16 cellular contexts compared by ENCODE assay signal in the genomic region with DNA sequence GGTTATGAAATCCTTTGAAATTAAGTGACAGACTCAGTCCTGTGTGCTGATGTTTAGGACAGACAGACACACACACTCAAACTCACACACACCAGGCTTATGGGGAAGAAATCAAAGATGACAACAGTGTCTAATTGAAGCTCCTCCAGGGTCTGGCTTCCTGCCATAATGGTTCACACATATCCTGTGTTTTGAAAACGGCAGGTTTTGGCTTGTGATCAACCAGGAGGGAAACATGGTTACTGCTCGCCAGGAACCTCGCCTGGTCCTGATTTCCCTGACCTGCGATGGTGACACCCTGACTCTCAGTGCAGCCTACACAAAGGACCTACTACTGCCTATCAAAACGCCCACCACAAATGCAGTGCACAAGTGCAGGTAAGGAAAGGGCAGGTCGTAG. TPM values are rescaled to one million over a fixed set of nuclear protein-coding genes. Genes with fewer than 3 reads are reported as not detected.
A peak's percentile ranks its signal among the peaks of the same experiment; 100 is the strongest.
DNase-seq lines count a peak whose midpoint lies in the region; ATAC-seq and TF ChIP-seq lines count a peak whose summit lies in the region.
"Had no signal": no experiment of that assay in that cellular context is flagged by ENCODE, and none has a peak within 500 bp of the region (broad histone marks: within the 10 kb centered on the region; RNA-seq: fewer than 3 reads in every experiment).

No MANE protein-coding gene starts in this region.

- H3K36me3 ChIP-seq in neutrophil = peaks cover 18% of the 10 kb centered on the region

- no peaks in the 10 kb centered on the region for H3K27me3 ChIP-seq in neutrophil

- no peaks in the 10 kb centered on the region for H3K4me1 Mint-ChIP-seq in activated T-helper 2 cell treated with anti-CD3 and anti-CD28 coated beads, Interferon-gamma antibody, Interleukin-2, Interleukin-4, amounts not matched to agents 10 μg/mL and 5 μg/mL and 100 μg/mL, durations not matched to agents 14 hours and 24 hours and 36 hours (ENCODE audit: low read depth)
- H3K4me1 Mint-ChIP-seq: CD8-positive, alpha-beta memory T cell had no signal

- peaks cover 76 to 79% of the 10 kb centered on the region in 2 experiments for H3K4me1 ChIP-seq in neutrophil (ENCODE audit: control insufficient read depth in 1 of 2, insufficient read depth in 1 of 2, low read depth in 1 of 2, low read length in 1 of 2)

- peak; percentile 72 for DNase-seq in DMS153 treated with DMSO at 0.1 percent for 48 hours (lab: John Stamatoyannopoulos, UW; ENCODE audit: unreplicated experiment)
- DNase-seq in NCI-H1092 treated with DMSO at 0.1 percent for 48 hours (lab: John Stamatoyannopoulos, UW) = peak; percentile 78
- DNase-seq in activated T-helper 2 cell treated with anti-CD3 and anti-CD28 coated beads, Interferon-gamma antibody, Interleukin-2, Interleukin-4, amounts not matched to agents 10 μg/mL and 5 μg/mL and 100 μg/mL, durations not matched to agents 14 hours and 24 hours and 36 hours (ENCODE audit: low spot score) = no peak
- no peak for DNase-seq in activated T-cell treated with anti-CD3 and anti-CD28 coated beads, Interleukin-2, amount 50 U/mL, for 48 hours
- DNase-seq in iPS-NIHi11 (ENCODE audit: low spot score) = no peak
- DNase-seq: activated CD8-positive, alpha-beta T cell treated with anti-CD3 and anti-CD28 coated beads for 36 hours; activated naive CD4-positive, alpha-beta T cell treated with anti-CD3 and anti-CD28 coated beads for 36 hours; CD8-positive, alpha-beta memory T cell; KG1; NCI-H82; stimulated activated CD4-positive, alpha-beta T cell treated with anti-CD3 and anti-CD28 coated beads, Interleukin-15, amount 100 ng/mL, for 24 hours; T-helper 17 cell had no signal

- H3K36me3 Mint-ChIP-seq in activated T-helper 2 cell treated with anti-CD3 and anti-CD28 coated beads, Interferon-gamma antibody, Interleukin-2, Interleukin-4, amounts not matched to agents 10 μg/mL and 5 μg/mL and 100 μg/mL, durations not matched to agents 14 hours and 24 hours and 36 hours (ENCODE audit: low read depth) = no peaks in the 10 kb centered on the region
- H3K36me3 Mint-ChIP-seq: CD8-positive, alpha-beta memory T cell had no signal

- no peak overlapping the region for H3K27ac Mint-ChIP-seq in activated T-helper 2 cell treated with anti-CD3 and anti-CD28 coated beads, Interferon-gamma antibody, Interleukin-2, Interleukin-4, amounts not matched to agents 10 μg/mL and 5 μg/mL and 100 μg/mL, durations not matched to agents 14 hours and 24 hours and 36 hours
- H3K27ac Mint-ChIP-seq: activated CD8-positive, alpha-beta T cell treated with anti-CD3 and anti-CD28 coated beads for 36 hours; activated naive CD4-positive, alpha-beta T cell treated with anti-CD3 and anti-CD28 coated beads for 36 hours; CD8-positive, alpha-beta memory T cell; T-helper 17 cell had no signal

- peak overlapping the region; percentile 10 to 77 for H3K4me3 ChIP-seq in neutrophil (ENCODE audit: low read depth in 1 of 2, low read length in 1 of 2)

- TF ChIP-seq CTCF in VCaP (conservative IDR thresholded peaks at IDR 0.05) (no peak), neutrophil (IDR thresholded peaks at IDR 0.05) (no peak)

- no peak overlapping the region for H3K4me3 Mint-ChIP-seq in activated T-helper 2 cell treated with anti-CD3 and anti-CD28 coated beads, Interferon-gamma antibody, Interleukin-2, Interleukin-4, amounts not matched to agents 10 μg/mL and 5 μg/mL and 100 μg/mL, durations not matched to agents 14 hours and 24 hours and 36 hours (ENCODE audit: low read depth)
- H3K4me3 Mint-ChIP-seq: activated CD8-positive, alpha-beta T cell treated with anti-CD3 and anti-CD28 coated beads for 36 hours; activated naive CD4-positive, alpha-beta T cell treated with anti-CD3 and anti-CD28 coated beads for 36 hours; CD8-positive, alpha-beta memory T cell; neural crest cell; T-helper 17 cell had no signal

- H3K27ac ChIP-seq in VCaP (peak overlapping the region; percentile 99), neutrophil (peak overlapping the region; percentile 83)

- peaks cover 23% of the 10 kb centered on the region for H3K27me3 Mint-ChIP-seq in activated T-helper 2 cell treated with anti-CD3 and anti-CD28 coated beads, Interferon-gamma antibody, Interleukin-2, Interleukin-4, amounts not matched to agents 10 μg/mL and 5 μg/mL and 100 μg/mL, durations not matched to agents 14 hours and 24 hours and 36 hours (ENCODE audit: low read depth)

- no peaks in the 10 kb centered on the region for H3K9me3 Mint-ChIP-seq in activated T-helper 2 cell treated with anti-CD3 and anti-CD28 coated beads, Interferon-gamma antibody, Interleukin-2, Interleukin-4, amounts not matched to agents 10 μg/mL and 5 μg/mL and 100 μg/mL, durations not matched to agents 14 hours and 24 hours and 36 hours
- H3K9me3 Mint-ChIP-seq: activated CD8-positive, alpha-beta T cell treated with anti-CD3 and anti-CD28 coated beads for 36 hours; activated naive CD4-positive, alpha-beta T cell treated with anti-CD3 and anti-CD28 coated beads for 36 hours had no signal

- H3K9me3 ChIP-seq in neutrophil = no peaks in the 10 kb centered on the region

- no peak for ATAC-seq in GM21528 (IDR thresholded peaks at IDR 0.05; ENCODE audit: low FRiP score, unreplicated experiment)
- ATAC-seq: activated CD8-positive, alpha-beta T cell treated with anti-CD3 and anti-CD28 coated beads for 36 hours; T-helper 17 cell had no signal

- intact Hi-C loops in activated T-helper 2 cell treated with anti-CD3 and anti-CD28 coated beads, Interferon-gamma antibody, Interleukin-2, Interleukin-4, amounts not matched to agents 10 μg/mL and 5 μg/mL and 100 μg/mL, durations not matched to agents 14 hours and 24 hours and 36 hours (cut with micrococcal nuclease) = no loop called here

RNA-seq across cellular contexts. Expression of gene MTARC1, which starts 4.6 kb away (rescaled TPM):
- total RNA-seq in activated T-helper 2 cell treated with anti-CD3 and anti-CD28 coated beads, Interferon-gamma antibody, Interleukin-2, Interleukin-4, amounts not matched to agents 10 μg/mL and 5 μg/mL and 100 μg/mL, durations not matched to agents 14 hours and 24 hours and 36 hours = not detected in 2 replicates
- total RNA-seq: activated CD8-positive, alpha-beta T cell treated with anti-CD3 and anti-CD28 coated beads for 36 hours; activated naive CD4-positive, alpha-beta T cell treated with anti-CD3 and anti-CD28 coated beads for 36 hours; CD8-positive, alpha-beta memory T cell had no signal

RNA-seq across cellular contexts. Expression of gene MTARC2, which starts 43.2 kb away (rescaled TPM):
- not detected in 2 replicates for total RNA-seq in activated T-helper 2 cell treated with anti-CD3 and anti-CD28 coated beads, Interferon-gamma antibody, Interleukin-2, Interleukin-4, amounts not matched to agents 10 μg/mL and 5 μg/mL and 100 μg/mL, durations not matched to agents 14 hours and 24 hours and 36 hours
- total RNA-seq: activated CD8-positive, alpha-beta T cell treated with anti-CD3 and anti-CD28 coated beads for 36 hours; activated naive CD4-positive, alpha-beta T cell treated with anti-CD3 and anti-CD28 coated beads for 36 hours; CD8-positive, alpha-beta memory T cell had no signal

Comparison
In these comparisons a context has a peak if more than half of its experiments do, and no peak if none do; other contexts are left out.
1. DNase-seq: peak in DMS153 treated with DMSO at 0.1 percent for 48 hours (single experiment) and NCI-H1092 treated with DMSO at 0.1 percent for 48 hours (single experiment); none in activated T-helper 2 cell treated with anti-CD3 and anti-CD28 coated beads, Interferon-gamma antibody, Interleukin-2, Interleukin-4, amounts not matched to agents 10 μg/mL and 5 μg/mL and 100 μg/mL, durations not matched to agents 14 hours and 24 hours and 36 hours (single experiment), activated T-cell treated with anti-CD3 and anti-CD28 coated beads, Interleukin-2, amount 50 U/mL, for 48 hours (0 of 2) and iPS-NIHi11 (single experiment).